16 cellular contexts compared by ENCODE assay signal in genomic region chr11:1222491-1223345, GRCh38. TPM values are rescaled to one million over a fixed set of nuclear protein-coding genes. Genes with fewer than 3 reads are reported as not detected.
DNase-seq lines count a peak whose midpoint lies in the region; ATAC-seq and TF ChIP-seq lines count a peak whose summit lies in the region.
"Had no signal": no experiment of that assay in that cellular context is flagged by ENCODE, and none has a peak within 500 bp of the region (broad histone marks: within the 10 kb centered on the region; RNA-seq: fewer than 3 reads in every experiment).

A gene with protein sequence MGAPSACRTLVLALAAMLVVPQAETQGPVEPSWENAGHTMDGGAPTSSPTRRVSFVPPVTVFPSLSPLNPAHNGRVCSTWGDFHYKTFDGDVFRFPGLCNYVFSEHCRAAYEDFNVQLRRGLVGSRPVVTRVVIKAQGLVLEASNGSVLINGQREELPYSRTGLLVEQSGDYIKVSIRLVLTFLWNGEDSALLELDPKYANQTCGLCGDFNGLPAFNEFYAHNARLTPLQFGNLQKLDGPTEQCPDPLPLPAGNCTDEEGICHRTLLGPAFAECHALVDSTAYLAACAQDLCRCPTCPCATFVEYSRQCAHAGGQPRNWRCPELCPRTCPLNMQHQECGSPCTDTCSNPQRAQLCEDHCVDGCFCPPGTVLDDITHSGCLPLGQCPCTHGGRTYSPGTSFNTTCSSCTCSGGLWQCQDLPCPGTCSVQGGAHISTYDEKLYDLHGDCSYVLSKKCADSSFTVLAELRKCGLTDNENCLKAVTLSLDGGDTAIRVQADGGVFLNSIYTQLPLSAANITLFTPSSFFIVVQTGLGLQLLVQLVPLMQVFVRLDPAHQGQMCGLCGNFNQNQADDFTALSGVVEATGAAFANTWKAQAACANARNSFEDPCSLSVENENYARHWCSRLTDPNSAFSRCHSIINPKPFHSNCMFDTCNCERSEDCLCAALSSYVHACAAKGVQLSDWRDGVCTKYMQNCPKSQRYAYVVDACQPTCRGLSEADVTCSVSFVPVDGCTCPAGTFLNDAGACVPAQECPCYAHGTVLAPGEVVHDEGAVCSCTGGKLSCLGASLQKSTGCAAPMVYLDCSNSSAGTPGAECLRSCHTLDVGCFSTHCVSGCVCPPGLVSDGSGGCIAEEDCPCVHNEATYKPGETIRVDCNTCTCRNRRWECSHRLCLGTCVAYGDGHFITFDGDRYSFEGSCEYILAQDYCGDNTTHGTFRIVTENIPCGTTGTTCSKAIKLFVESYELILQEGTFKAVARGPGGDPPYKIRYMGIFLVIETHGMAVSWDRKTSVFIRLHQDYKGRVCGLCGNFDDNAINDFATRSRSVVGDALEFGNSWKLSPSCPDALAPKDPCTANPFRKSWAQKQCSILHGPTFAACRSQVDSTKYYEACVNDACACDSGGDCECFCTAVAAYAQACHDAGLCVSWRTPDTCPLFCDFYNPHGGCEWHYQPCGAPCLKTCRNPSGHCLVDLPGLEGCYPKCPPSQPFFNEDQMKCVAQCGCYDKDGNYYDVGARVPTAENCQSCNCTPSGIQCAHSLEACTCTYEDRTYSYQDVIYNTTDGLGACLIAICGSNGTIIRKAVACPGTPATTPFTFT (N-terminal part only) (plus strand): TSS chr11:1223066. CDS start chr11:1223124, 58 bp downstream.

- no peaks in the 10 kb centered on the region for H4K20me1 ChIP-seq in osteoblast (ENCODE audit: insufficient read depth, low read length)
- H4K20me1 ChIP-seq in Karpas-422 (ENCODE audit: insufficient read depth, low read depth, low read length) = no peaks in the 10 kb centered on the region
- H4K20me1 ChIP-seq: BLaER1 had no signal

- no peaks in the 10 kb centered on the region for H3K9me3 ChIP-seq in MG63
- no peaks in the 10 kb centered on the region for H3K9me3 ChIP-seq in osteoblast (ENCODE audit: low read depth, low read length)
- H3K9me3 ChIP-seq in Karpas-422 (ENCODE audit: low read length) = no peaks in the 10 kb centered on the region
- H3K9me3 ChIP-seq: BLaER1, esophagus muscularis mucosa, thyroid gland had no signal

- intact Hi-C loops in CD14-positive monocyte (cut with micrococcal nuclease) = no loop called here

- H3K36me3 ChIP-seq in MG63 (no peaks in the 10 kb centered on the region), osteoblast (ENCODE audit: insufficient read depth, low read length) (no peaks in the 10 kb centered on the region), Karpas-422 (ENCODE audit: insufficient read depth, low read length) (no peaks in the 10 kb centered on the region)
- H3K36me3 ChIP-seq: BLaER1, esophagus muscularis mucosa, thyroid gland had no signal

- H3K79me2 ChIP-seq in osteoblast (ENCODE audit: insufficient read depth, low read length) (no peaks in the 10 kb centered on the region), Karpas-422 (ENCODE audit: low read length) (no peaks in the 10 kb centered on the region)

- H3K27ac ChIP-seq in osteoblast (ENCODE audit: low read depth, low read length) (no peak within 1 kb of the TSS), Karpas-422 (ENCODE audit: low read length) (no peak within 1 kb of the TSS)
- H3K27ac ChIP-seq: BLaER1, esophagus muscularis mucosa, thyroid gland had no signal

- DNase-seq in CD14-positive monocyte (ENCODE audit: low spot score) (peak; percentile 40), MG63 (peak; percentile 25), fibroblast of the aortic adventitia (ENCODE audit: low read depth) (peak; percentile 9), osteoblast (ENCODE audit: insufficient read length, low spot score, missing footprints) (peak; percentile 85), SIG-M5 treated with dmso at 0.1 percent for 504 hours (lab: John Stamatoyannopoulos, UW; ENCODE audit: unreplicated experiment) (no peak), Karpas-422 (no peak)
- DNase-seq in activated naive CD8-positive, alpha-beta T cell treated with anti-CD3 and anti-CD28 coated beads, Interleukin-2, amount 50 U/mL, for 24 hours = no peak
- DNase-seq in activated CD4-positive, alpha-beta T cell treated with anti-CD3 and anti-CD28 coated beads for 1 hour = no peak
- DNase-seq: activated T-cell treated with anti-CD3 and anti-CD28 coated beads for 4 hours; nucleus accumbens; stimulated activated CD4-positive, alpha-beta T cell treated with anti-CD3 and anti-CD28 coated beads, Interleukin-15, amount 100 ng/mL, for 24 hours; T-cell; thyroid gland had no signal

- peaks cover 0 to 1% (median 0%) of the 10 kb centered on the region in 7 donors for H3K9me3 Mint-ChIP-seq in CD14-positive monocyte
- H3K9me3 Mint-ChIP-seq in activated naive CD8-positive, alpha-beta T cell treated with anti-CD3 and anti-CD28 coated beads, Interleukin-2, amount 50 U/mL, for 24 hours = no peaks in the 10 kb centered on the region
- H3K9me3 Mint-ChIP-seq: memory B cell, T-cell had no signal

- H3K4me1 ChIP-seq in osteoblast (ENCODE audit: insufficient read depth, low read length) (no peaks in the 10 kb centered on the region), Karpas-422 (ENCODE audit: low read length) (no peaks in the 10 kb centered on the region)
- H3K4me1 ChIP-seq: esophagus muscularis mucosa had no signal

- no peak within 1 kb of the TSS for H3K9ac ChIP-seq in Karpas-422 (ENCODE audit: low read length)
- H3K9ac ChIP-seq: BLaER1 had no signal

- H3K27me3 Mint-ChIP-seq in CD14-positive monocyte (ENCODE audit: low read depth in 3 of 3) = peaks cover 6 to 10% (median 6%) of the 10 kb centered on the region in 3 donors
- H3K27me3 Mint-ChIP-seq in activated naive CD8-positive, alpha-beta T cell treated with anti-CD3 and anti-CD28 coated beads, Interleukin-2, amount 50 U/mL, for 24 hours = peaks cover 5% of the 10 kb centered on the region

- H3K27ac Mint-ChIP-seq in CD14-positive monocyte = no peak within 1 kb of the TSS
- H3K27ac Mint-ChIP-seq in activated naive CD8-positive, alpha-beta T cell treated with anti-CD3 and anti-CD28 coated beads, Interleukin-2, amount 50 U/mL, for 24 hours = no peak within 1 kb of the TSS
- H3K27ac Mint-ChIP-seq: memory B cell had no signal

- TF ChIP-seq CTCF in CD14-positive monocyte (IDR thresholded peaks at IDR 0.05) (no peak), fibroblast of the aortic adventitia (IDR thresholded peaks at IDR 0.05; ENCODE audit: insufficient read depth, low read length) (no peak), osteoblast (IDR thresholded peaks at IDR 0.05; ENCODE audit: extremely low read depth, low read depth, low read length) (no peak)

- H3K4me2 ChIP-seq in osteoblast (ENCODE audit: insufficient read depth, low read length) = no peak within 1 kb of the TSS
- H3K4me2 ChIP-seq in Karpas-422 (ENCODE audit: low read depth, low read length, poor library complexity, severe bottlenecking) = no peak within 1 kb of the TSS
- H3K4me2 ChIP-seq: BLaER1 had no signal

- H3K27me3 ChIP-seq in MG63 (peaks cover 4% of the 10 kb centered on the region), osteoblast (ENCODE audit: insufficient read depth, low read length) (no peaks in the 10 kb centered on the region), Karpas-422 (ENCODE audit: low read length) (no peaks in the 10 kb centered on the region)
- H3K27me3 ChIP-seq: thyroid gland had no signal

- no peaks in the 10 kb centered on the region for H3K36me3 Mint-ChIP-seq in CD14-positive monocyte
- H3K36me3 Mint-ChIP-seq in activated naive CD8-positive, alpha-beta T cell treated with anti-CD3 and anti-CD28 coated beads, Interleukin-2, amount 50 U/mL, for 24 hours (ENCODE audit: low read depth) = no peaks in the 10 kb centered on the region
- H3K36me3 Mint-ChIP-seq: memory B cell, T-cell had no signal

- no peaks in the 10 kb centered on the region for H3K9me2 ChIP-seq in Karpas-422 (replicated peaks; ENCODE audit: insufficient read depth, low read length)

- ATAC-seq in activated naive CD8-positive, alpha-beta T cell treated with anti-CD3 and anti-CD28 coated beads, Interleukin-2, amount 50 U/mL, for 24 hours = no peak
- ATAC-seq: T-cell had no signal

- H2AFZ ChIP-seq in osteoblast (ENCODE audit: low read length) = no peak within 1 kb of the TSS
- no peak within 1 kb of the TSS for H2AFZ ChIP-seq in Karpas-422 (ENCODE audit: low read length)

- H3K4me3 ChIP-seq in MG63 (no peak within 1 kb of the TSS), fibroblast of the aortic adventitia (ENCODE audit: low read depth, low read length) (no peak within 1 kb of the TSS), osteoblast (ENCODE audit: insufficient read depth, low read length) (no peak within 1 kb of the TSS), Karpas-422 (ENCODE audit: low read length) (no peak within 1 kb of the TSS)
- H3K4me3 ChIP-seq: BLaER1, esophagus muscularis mucosa, thyroid gland had no signal

- no peak within 1 kb of the TSS for H3K4me3 Mint-ChIP-seq in CD14-positive monocyte
- H3K4me3 Mint-ChIP-seq in activated naive CD8-positive, alpha-beta T cell treated with anti-CD3 and anti-CD28 coated beads, Interleukin-2, amount 50 U/mL, for 24 hours = no peak within 1 kb of the TSS
- H3K4me3 Mint-ChIP-seq: memory B cell, T-cell had no signal

- no peaks in the 10 kb centered on the region for H3K4me1 Mint-ChIP-seq in CD14-positive monocyte
- H3K4me1 Mint-ChIP-seq in activated naive CD8-positive, alpha-beta T cell treated with anti-CD3 and anti-CD28 coated beads, Interleukin-2, amount 50 U/mL, for 24 hours = no peaks in the 10 kb centered on the region
- H3K4me1 Mint-ChIP-seq: memory B cell, T-cell had no signal

RNA-seq across cellular contexts. Expression of the gene that starts here (rescaled TPM):
- not detected for polyA plus RNA-seq in CD14-positive monocyte
- not detected in 2 replicates for total RNA-seq in MG63 (2014; rRNA removed; shearing (Covaris generic); ENCODE audit: low replicate concordance)
- total RNA-seq in fibroblast of the aortic adventitia (ENCODE audit: low replicate concordance) (not detected in 2 replicates), osteoblast (not detected in 2 replicates)
- under 0.01 and 0.04 TPM in 2 replicates for total RNA-seq in Karpas-422 (2014; rRNA removed; shearing (Covaris generic); ENCODE audit: low replicate concordance)
- total RNA-seq: thyroid gland had no signal

Comparison
In these comparisons a context has a peak if more than half of its experiments do, and no peak if none do; other contexts are left out.
1. Peak in DNase-seq in CD14-positive monocyte; RNA of the gene not detected or under 1 TPM.
2. Peak in DNase-seq in MG63; RNA of the gene not detected or under 1 TPM.
3. Peak in DNase-seq in fibroblast of the aortic adventitia; RNA of the gene not detected or under 1 TPM.
4. Peak in DNase-seq in osteoblast; RNA of the gene not detected or under 1 TPM.